ENCODE assay signal across 8 cellular contexts in the genomic region with DNA sequence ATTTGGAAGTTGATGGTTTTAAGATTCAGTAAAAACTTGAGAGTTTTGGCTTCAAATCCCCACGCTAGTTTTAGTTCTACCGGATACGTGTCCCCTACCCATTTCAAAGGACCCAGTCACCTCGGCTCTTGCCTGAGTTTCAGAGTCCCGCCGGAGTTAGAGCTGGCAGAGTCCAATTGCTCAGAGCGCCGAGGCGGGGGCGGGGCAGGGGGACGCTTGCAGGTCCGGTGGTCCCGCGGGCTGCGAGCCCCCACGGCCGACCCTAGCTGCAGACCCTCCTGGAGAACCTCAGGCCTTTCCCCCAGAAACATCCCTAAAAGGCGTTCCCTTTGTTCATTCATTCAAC. TPM values are rescaled to one million over a fixed set of nuclear protein-coding genes. Genes with fewer than 3 reads are reported as not detected.
A peak's percentile ranks its signal among the peaks of the same experiment; 100 is the strongest.
DNase-seq lines count a peak whose midpoint lies in the region; ATAC-seq and TF ChIP-seq lines count a peak whose summit lies in the region.

No MANE protein-coding gene starts in this region.

- DNase-seq in COR-L47 (lab: John Stamatoyannopoulos, UW) (peak; percentile 46), M059J (ENCODE audit: low read depth) (peak; percentile 64), mucosa of descending colon (peak; percentile 55 to 70 (median 67)), inferior parietal cortex (ENCODE audit: extremely low spot score) (no peak)
- peak; percentile 19 for DNase-seq in activated CD4-positive, alpha-beta T cell treated with anti-CD3 and anti-CD28 coated beads, Interleukin-2, amount 50 U/mL, for 1 hour
- peak in 2 of 3 donors; percentile 3 to 9 for DNase-seq in effector memory CD4-positive, alpha-beta T cell
- no peak for DNase-seq in stimulated activated naive B cell treated with anti-CD40 and anti-IgM and Interleukin-4, amounts not matched to agents 10 μg/mL and 1 μg/mL and 100 μg/mL, for 72 hours

- no peaks in the 10 kb centered on the region for H3K27me3 Mint-ChIP-seq in stimulated activated naive B cell treated with anti-CD40 and anti-IgM and Interleukin-4, amounts not matched to agents 10 μg/mL and 1 μg/mL and 100 μg/mL, for 72 hours

- H3K4me3 ChIP-seq in effector memory CD4-positive, alpha-beta T cell (ENCODE audit: insufficient read depth, low read depth, low read length, poor library complexity, severe bottlenecking): peak overlapping the region; percentile 76
- peak overlapping the region; percentile 40 for H3K4me3 ChIP-seq in mucosa of descending colon

- peaks cover 8 to 13% of the 10 kb centered on the region in 2 donors for H3K36me3 Mint-ChIP-seq in stimulated activated naive B cell treated with anti-CD40 and anti-IgM and Interleukin-4, amounts not matched to agents 10 μg/mL and 1 μg/mL and 100 μg/mL, for 72 hours

- H3K4me3 Mint-ChIP-seq in stimulated activated naive B cell treated with anti-CD40 and anti-IgM and Interleukin-4, amounts not matched to agents 10 μg/mL and 1 μg/mL and 100 μg/mL, for 72 hours: peak overlapping the region; percentile 94 to 98

- H3K4me1 Mint-ChIP-seq in stimulated activated naive B cell treated with anti-CD40 and anti-IgM and Interleukin-4, amounts not matched to agents 10 μg/mL and 1 μg/mL and 100 μg/mL, for 72 hours: peaks cover 11 to 30% of the 10 kb centered on the region in 2 donors

- no peaks in the 10 kb centered on the region for H3K27me3 ChIP-seq in effector memory CD4-positive, alpha-beta T cell (replicated peaks; ENCODE audit: control insufficient read depth, insufficient read depth, low read length, poor library complexity, severe bottlenecking)

- ATAC-seq in GM21717 (IDR thresholded peaks at IDR 0.05; ENCODE audit: unreplicated experiment) (peak; percentile 30), mucosa of descending colon (peak; percentile 57)
- peak; percentile 33 to 38 for ATAC-seq in stimulated activated naive B cell treated with anti-CD40 and anti-IgM and Interleukin-4, amounts not matched to agents 10 μg/mL and 1 μg/mL and 100 μg/mL, for 72 hours (replicated peaks)

- H3K9me3 Mint-ChIP-seq in stimulated activated naive B cell treated with anti-CD40 and anti-IgM and Interleukin-4, amounts not matched to agents 10 μg/mL and 1 μg/mL and 100 μg/mL, for 72 hours: no peaks in the 10 kb centered on the region

- H3K4me1 ChIP-seq in effector memory CD4-positive, alpha-beta T cell (ENCODE audit: control insufficient read depth, insufficient read depth, low read length, poor library complexity, severe bottlenecking): no peaks in the 10 kb centered on the region
- H3K4me1 ChIP-seq in mucosa of descending colon (ENCODE audit: low read depth): peaks cover 6% of the 10 kb centered on the region

- intact Hi-C loops in mucosa of descending colon (cut with DNase I, micrococcal nuclease): no loop called here

- no peaks in the 10 kb centered on the region for H3K9me3 ChIP-seq in effector memory CD4-positive, alpha-beta T cell (ENCODE audit: control insufficient read depth, low read length)
- no peaks in the 10 kb centered on the region for H3K9me3 ChIP-seq in mucosa of descending colon

- H3K27ac Mint-ChIP-seq in stimulated activated naive B cell treated with anti-CD40 and anti-IgM and Interleukin-4, amounts not matched to agents 10 μg/mL and 1 μg/mL and 100 μg/mL, for 72 hours: peak overlapping the region; percentile 96

- no peak for TF ChIP-seq CTCF in mucosa of descending colon (IDR thresholded peaks at IDR 0.05)

- H3K27ac ChIP-seq in effector memory CD4-positive, alpha-beta T cell (ENCODE audit: insufficient read depth, low read length, poor library complexity, severe bottlenecking): peak overlapping the region; percentile 71

- no peaks in the 10 kb centered on the region for H3K36me3 ChIP-seq in effector memory CD4-positive, alpha-beta T cell (ENCODE audit: control insufficient read depth, insufficient read depth, low read length)
- H3K36me3 ChIP-seq in mucosa of descending colon (ENCODE audit: low read depth): no peaks in the 10 kb centered on the region

RNA-seq across cellular contexts. Expression of gene VPS45, which starts 0.8 kb away (rescaled TPM):
- total RNA-seq in M059J (2014; rRNA removed; shearing (Covaris generic)): 57.5 and 78.3 TPM in 2 replicates
- total RNA-seq in mucosa of descending colon: 10 to 100 TPM; 28.3 to 43.4 (median 33.6) TPM

RNA-seq across cellular contexts. Expression of gene OTUD7B, which starts 56.3 kb away (rescaled TPM):
- 8.2 and 17.1 TPM in 2 replicates for total RNA-seq in M059J (2014; rRNA removed; shearing (Covaris generic))
- 10 to 100 TPM; 39.2 to 52.7 (median 49.3) TPM for total RNA-seq in mucosa of descending colon

Comparison
In these comparisons a context has a peak if more than half of its experiments do, and no peak if none do; other contexts are left out.
1. DNase-seq: peak in COR-L47 (single experiment), M059J (single experiment), activated CD4-positive, alpha-beta T cell treated with anti-CD3 and anti-CD28 coated beads, Interleukin-2, amount 50 U/mL, for 1 hour (single experiment), effector memory CD4-positive, alpha-beta T cell (2 of 3) and mucosa of descending colon (3 of 3); none in stimulated activated naive B cell treated with anti-CD40 and anti-IgM and Interleukin-4, amounts not matched to agents 10 μg/mL and 1 μg/mL and 100 μg/mL, for 72 hours (single experiment) and inferior parietal cortex (single experiment).
2. Peak in every context shown above with its lines, with median percentiles within 50 percentile points of each other: ATAC-seq.